Comparison of ENCODE assay signal across 1 cellular context in genomic region chr3:67564008-67564407, GRCh38.
TF ChIP-seq lines count a peak whose summit lies in the region.

No MANE protein-coding gene starts in this region.

TF ChIP-seq in HepG2, 621 proteins besides CTCF, POLR2A, EP300 and RAD21 (continued from another document):
- TF ChIP-seq, protein P1, sequence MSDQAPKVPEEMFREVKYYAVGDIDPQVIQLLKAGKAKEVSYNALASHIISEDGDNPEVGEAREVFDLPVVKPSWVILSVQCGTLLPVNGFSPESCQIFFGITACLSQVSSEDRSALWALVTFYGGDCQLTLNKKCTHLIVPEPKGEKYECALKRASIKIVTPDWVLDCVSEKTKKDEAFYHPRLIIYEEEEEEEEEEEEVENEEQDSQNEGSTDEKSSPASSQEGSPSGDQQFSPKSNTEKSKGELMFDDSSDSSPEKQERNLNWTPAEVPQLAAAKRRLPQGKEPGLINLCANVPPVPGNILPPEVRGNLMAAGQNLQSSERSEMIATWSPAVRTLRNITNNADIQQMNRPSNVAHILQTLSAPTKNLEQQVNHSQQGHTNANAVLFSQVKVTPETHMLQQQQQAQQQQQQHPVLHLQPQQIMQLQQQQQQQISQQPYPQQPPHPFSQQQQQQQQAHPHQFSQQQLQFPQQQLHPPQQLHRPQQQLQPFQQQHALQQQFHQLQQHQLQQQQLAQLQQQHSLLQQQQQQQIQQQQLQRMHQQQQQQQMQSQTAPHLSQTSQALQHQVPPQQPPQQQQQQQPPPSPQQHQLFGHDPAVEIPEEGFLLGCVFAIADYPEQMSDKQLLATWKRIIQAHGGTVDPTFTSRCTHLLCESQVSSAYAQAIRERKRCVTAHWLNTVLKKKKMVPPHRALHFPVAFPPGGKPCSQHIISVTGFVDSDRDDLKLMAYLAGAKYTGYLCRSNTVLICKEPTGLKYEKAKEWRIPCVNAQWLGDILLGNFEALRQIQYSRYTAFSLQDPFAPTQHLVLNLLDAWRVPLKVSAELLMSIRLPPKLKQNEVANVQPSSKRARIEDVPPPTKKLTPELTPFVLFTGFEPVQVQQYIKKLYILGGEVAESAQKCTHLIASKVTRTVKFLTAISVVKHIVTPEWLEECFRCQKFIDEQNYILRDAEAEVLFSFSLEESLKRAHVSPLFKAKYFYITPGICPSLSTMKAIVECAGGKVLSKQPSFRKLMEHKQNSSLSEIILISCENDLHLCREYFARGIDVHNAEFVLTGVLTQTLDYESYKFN (CRISPR knock-in tag; conservative IDR thresholded peaks at IDR 0.05) = peak; percentile 26; the same call in 1 of the 2 replicates
- TF ChIP-seq TSC22D2 (CRISPR knock-in tag; IDR thresholded peaks at IDR 0.05; ENCODE audit: borderline replicate concordance) (no peak), ZMYM4 (CRISPR knock-in tag; IDR thresholded peaks at IDR 0.05) (peak; percentile 50; the same call in 1 of the 2 replicates), ZNF644 (CRISPR knock-in tag; IDR thresholded peaks at IDR 0.05; ENCODE audit: low read depth) (0 out of 2 replicates have a peak, but pooled peaks have one; percentile 35), FOXA1 (IDR thresholded peaks at IDR 0.05) (no peak), FOXA1 (CRISPR knock-in tag; IDR thresholded peaks at IDR 0.05) (0 out of 2 replicates have a peak, but pooled peaks have one; percentile 36), FOXA3 (CRISPR knock-in tag; IDR thresholded peaks at IDR 0.05) (peak; percentile 45; the same call in 1 of the 2 replicates), FOXK2 (IDR thresholded peaks at IDR 0.05) (no peak)
- TF ChIP-seq, protein P2, sequence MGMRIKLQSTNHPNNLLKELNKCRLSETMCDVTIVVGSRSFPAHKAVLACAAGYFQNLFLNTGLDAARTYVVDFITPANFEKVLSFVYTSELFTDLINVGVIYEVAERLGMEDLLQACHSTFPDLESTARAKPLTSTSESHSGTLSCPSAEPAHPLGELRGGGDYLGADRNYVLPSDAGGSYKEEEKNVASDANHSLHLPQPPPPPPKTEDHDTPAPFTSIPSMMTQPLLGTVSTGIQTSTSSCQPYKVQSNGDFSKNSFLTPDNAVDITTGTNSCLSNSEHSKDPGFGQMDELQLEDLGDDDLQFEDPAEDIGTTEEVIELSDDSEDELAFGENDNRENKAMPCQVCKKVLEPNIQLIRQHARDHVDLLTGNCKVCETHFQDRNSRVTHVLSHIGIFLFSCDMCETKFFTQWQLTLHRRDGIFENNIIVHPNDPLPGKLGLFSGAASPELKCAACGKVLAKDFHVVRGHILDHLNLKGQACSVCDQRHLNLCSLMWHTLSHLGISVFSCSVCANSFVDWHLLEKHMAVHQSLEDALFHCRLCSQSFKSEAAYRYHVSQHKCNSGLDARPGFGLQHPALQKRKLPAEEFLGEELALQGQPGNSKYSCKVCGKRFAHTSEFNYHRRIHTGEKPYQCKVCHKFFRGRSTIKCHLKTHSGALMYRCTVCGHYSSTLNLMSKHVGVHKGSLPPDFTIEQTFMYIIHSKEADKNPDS (CRISPR knock-in tag; IDR thresholded peaks at IDR 0.05) = 0 out of 2 replicates have a peak, but pooled peaks have one; percentile 32
